ENCODE assay signal across 27 cellular contexts in the genomic region with DNA sequence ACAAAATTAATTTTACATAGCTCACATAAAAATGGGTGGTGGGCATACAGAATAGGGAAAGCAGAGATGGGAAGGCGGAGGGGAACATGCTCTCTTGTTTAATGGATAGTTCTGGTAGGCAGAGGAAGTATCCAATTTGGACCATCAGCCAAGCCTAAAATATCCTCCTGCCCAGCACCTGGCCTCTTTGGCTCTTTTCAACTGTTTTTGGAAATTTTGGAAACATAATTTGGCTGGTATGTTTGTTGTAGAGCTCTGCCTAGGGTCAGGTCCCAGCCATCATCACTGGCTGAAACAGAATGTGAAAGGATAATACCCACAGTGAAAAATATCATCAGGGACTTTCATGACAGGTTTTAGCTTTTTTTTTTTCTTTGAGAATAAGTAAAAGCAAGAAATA.
"Had no signal": no experiment of that assay in that cellular context is flagged by ENCODE, and none has a peak within 500 bp of the region (broad histone marks: within the 10 kb centered on the region; RNA-seq: fewer than 3 reads in every experiment).

No MANE protein-coding gene starts in this region.

- ATAC-seq: activated naive CD4-positive, alpha-beta T cell treated with anti-CD3 and anti-CD28 coated beads, Interleukin-2, amount 50 U/mL, for 72 hours; activated naive CD8-positive, alpha-beta T cell treated with anti-CD3 and anti-CD28 coated beads, Interleukin-2, amount 50 U/mL, for 24 hours; activated T-cell treated with anti-CD3 and anti-CD28 coated beads, Interleukin-2, amount 50 U/mL, for 4 hours; activated T-cell treated with anti-CD3 and anti-CD28 coated beads, Interleukin-2, amount 50 U/mL, for 72 hours; activated T-helper 17 cell treated with anti-CD3 and anti-CD28 coated beads, Interleukin-2, amount 50 U/mL, for 72 hours; body of pancreas had no signal

- DNase-seq: activated effector memory CD4-positive, alpha-beta T cell treated with anti-CD3 and anti-CD28 coated beads, Interleukin-2, amount 50 U/mL, for 16 hours; activated effector memory CD4-positive, alpha-beta T cell treated with Interleukin-2 at 50 U/mL for 16 hours; activated gamma-delta T cell; activated gamma-delta T cell treated with Interleukin-2 at 50 U/mL for 16 hours; activated naive CD4-positive, alpha-beta T cell; activated naive CD4-positive, alpha-beta T cell treated with anti-CD3 and anti-CD28 coated beads for 36 hours; activated naive CD4-positive, alpha-beta T cell treated with anti-CD3 and anti-CD28 coated beads, Interleukin-2, amount 10 ng/mL, durations not matched to agents 7 days and 5 days; activated naive CD4-positive, alpha-beta T cell treated with anti-CD3 and anti-CD28 coated beads, Interleukin-2, amount 50 U/mL, for 16 hours; activated naive CD4-positive, alpha-beta T cell treated with Interleukin-2 at 50 U/mL for 16 hours; activated naive CD8-positive, alpha-beta T cell treated with anti-CD3 and anti-CD28 coated beads for 36 hours; activated naive CD8-positive, alpha-beta T cell treated with anti-CD3 and anti-CD28 coated beads, Interleukin-2, amount 10 ng/mL, durations not matched to agents 7 days and 5 days; activated naive CD8-positive, alpha-beta T cell treated with anti-CD3 and anti-CD28 coated beads, Interleukin-2, amount 50 U/mL, for 24 hours; activated T-cell treated with anti-CD3 and anti-CD28 coated beads, Interleukin-2, amount 50 U/mL, for 1 hour; activated T-cell treated with anti-CD3 and anti-CD28 coated beads, Interleukin-2, amount 50 U/mL, for 24 hours; activated T-cell treated with anti-CD3 and anti-CD28 coated beads, Interleukin-2, amount 50 U/mL, for 4 hours; activated T-cell treated with anti-CD3 and anti-CD28 coated beads, Interleukin-2, amount 50 U/mL, for 48 hours; activated T-cell treated with anti-CD3 and anti-CD28 coated beads, Interleukin-2, amount 50 U/mL, for 72 hours; adrenal gland; amniotic stem cell; anterior cingulate cortex; aorta; body of pancreas; brain microvascular endothelial cell; central memory CD4-positive, alpha-beta T cell; colonic mucosa had no signal
